In the genomic region with DNA sequence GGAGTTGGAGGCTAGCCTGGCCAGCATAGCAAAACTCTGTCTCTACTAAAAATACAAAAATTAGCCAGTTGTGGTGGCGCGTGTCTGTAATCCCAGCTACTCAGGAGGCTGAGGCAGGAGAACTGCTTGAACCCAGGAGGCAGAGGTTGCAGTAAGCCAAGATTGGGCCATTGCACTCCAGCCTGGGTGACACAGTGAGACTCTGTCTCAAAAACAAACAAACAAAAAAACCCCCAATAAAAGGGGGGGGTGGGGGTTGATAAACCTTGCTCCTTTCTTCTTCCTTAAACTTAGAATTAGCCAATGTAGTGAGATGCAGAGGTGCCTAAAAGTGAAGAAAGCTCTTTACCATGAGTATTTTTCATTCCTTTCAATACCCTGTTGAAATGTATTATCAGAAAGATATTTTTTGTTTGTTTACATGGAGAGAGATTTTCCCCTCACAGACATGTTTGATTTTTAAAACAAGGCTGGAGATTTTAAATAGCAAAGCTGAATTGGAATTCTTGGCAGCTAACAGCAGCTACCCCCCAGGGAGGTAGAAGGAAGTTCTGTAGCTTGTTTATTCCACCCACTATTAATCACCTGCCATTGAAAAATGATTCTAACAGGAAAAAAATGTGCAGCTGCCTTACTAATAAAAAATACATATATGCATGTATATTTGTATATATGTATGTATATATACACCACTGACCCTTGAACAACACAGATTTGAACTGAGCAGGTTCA, we compare ENCODE assay signal across 27 cellular contexts. TPM values are rescaled to one million over a fixed set of nuclear protein-coding genes. Genes with fewer than 3 reads are reported as not detected.
DNase-seq lines count a peak whose midpoint lies in the region; ATAC-seq, FAIRE-seq and TF ChIP-seq lines count a peak whose summit lies in the region.
"Had no signal": no experiment of that assay in that cellular context is flagged by ENCODE, and none has a peak within 500 bp of the region (broad histone marks: within the 10 kb centered on the region; RNA-seq: fewer than 3 reads in every experiment).

No MANE protein-coding gene starts in this region.

- H3K4me1 Mint-ChIP-seq in astrocyte (ENCODE audit: low read depth, unreplicated experiment), result peaks cover 2% of the 10 kb centered on the region

- FAIRE-seq in astrocyte (lab: Jason Lieb, UNC) (no peak), pancreas (lab: Jason Lieb, UNC) (no peak), frontal cortex (lab: Jason Lieb, UNC) (no peak)
- FAIRE-seq: A549, colon, K562 had no signal

- H3K4me2 ChIP-seq in astrocyte (ENCODE audit: low read length) (no peak overlapping the region), fibroblast of lung (ENCODE audit: extremely low read depth, insufficient read depth, low read length) (no peak overlapping the region)
- H3K4me2 ChIP-seq: A549 had no signal

- POLR2A ChIA-PET in AG04450 (lab: Yijun Ruan, JAX), result interaction anchor here (1.7 kb wide), 1 partner anchor 47 kb away, joined by 13 read pairs; no protein-coding TSS in a partner anchor

- no peak overlapping the region for H3K27ac ChIP-seq in AG04450 (ENCODE audit: low read depth, low read length)
- H3K27ac ChIP-seq in astrocyte (ENCODE audit: low read depth, low read length), result no peak overlapping the region
- no peak overlapping the region for H3K27ac ChIP-seq in fibroblast of lung (ENCODE audit: insufficient read depth, low read length)
- H3K27ac ChIP-seq in pancreas, result peak overlapping the region; percentile 19 to 64 (median 52)
- H3K27ac ChIP-seq: A549, parathyroid adenoma, sigmoid colon, SJSA1, upper lobe of right lung had no signal

- no peak overlapping the region for H3K27ac Mint-ChIP-seq in astrocyte (ENCODE audit: unreplicated experiment)
- H3K27ac Mint-ChIP-seq: activated CD8-positive, alpha-beta T cell treated with anti-CD3 and anti-CD28 coated beads, Interleukin-2, amount 10 ng/mL, durations not matched to agents 7 days and 5 days; natural killer cell treated with Interleukin-12 subunit alpha and Interleukin-12 subunit beta and Interleukin-15 and Interleukin-18, amount 100 ng/mL, for 72 hours; T-helper 1 cell treated with Interleukin-12 subunit alpha and Interleukin-12 subunit beta and Interleukin-4 antibody, amounts not matched to agents 30 μg/mL and 1 μg/mL, for 36 hours had no signal

- H3K4me3 Mint-ChIP-seq in astrocyte (ENCODE audit: unreplicated experiment), result no peak overlapping the region
- H3K4me3 Mint-ChIP-seq: activated CD8-positive, alpha-beta T cell treated with anti-CD3 and anti-CD28 coated beads, Interleukin-2, amount 10 ng/mL, durations not matched to agents 7 days and 5 days; natural killer cell treated with Interleukin-12 subunit alpha and Interleukin-12 subunit beta and Interleukin-15 and Interleukin-18, amount 100 ng/mL, for 72 hours; T-helper 1 cell treated with Interleukin-12 subunit alpha and Interleukin-12 subunit beta and Interleukin-4 antibody, amounts not matched to agents 30 μg/mL and 1 μg/mL, for 36 hours had no signal

- H2AFZ ChIP-seq in astrocyte (ENCODE audit: low read depth, low read length) (no peak overlapping the region), fibroblast of lung (ENCODE audit: low read length) (no peak overlapping the region)
- H2AFZ ChIP-seq: parathyroid adenoma had no signal

- H3K9me3 ChIP-seq in AG04450 (ENCODE audit: control insufficient read depth, insufficient read depth, low read length) (no peaks in the 10 kb centered on the region), astrocyte (ENCODE audit: insufficient read depth, low read depth, low read length) (no peaks in the 10 kb centered on the region), fibroblast of lung (ENCODE audit: control insufficient read depth, insufficient read depth, low read depth, low read length) (no peaks in the 10 kb centered on the region), pancreas (no peaks in the 10 kb centered on the region)
- H3K9me3 ChIP-seq: A549, sigmoid colon, SJSA1, upper lobe of right lung had no signal

- H3K4me1 ChIP-seq in astrocyte (ENCODE audit: insufficient read depth, low read length) (no peaks in the 10 kb centered on the region), fibroblast of lung (ENCODE audit: control insufficient read depth, extremely low read depth, insufficient read depth, low read length) (peaks cover 3% of the 10 kb centered on the region), pancreas (peaks cover 0 to 11% (median 0%) of the 10 kb centered on the region in 3 donors)
- H3K4me1 ChIP-seq: A549, SJSA1 had no signal

- peaks cover 4% of the 10 kb centered on the region for H3K27me3 Mint-ChIP-seq in astrocyte (ENCODE audit: low read depth, unreplicated experiment)
- H3K27me3 Mint-ChIP-seq: natural killer cell treated with Interleukin-12 subunit alpha and Interleukin-12 subunit beta and Interleukin-15 and Interleukin-18, amount 100 ng/mL, for 72 hours had no signal

- H3K79me2 ChIP-seq in astrocyte (ENCODE audit: insufficient read depth, low read length) (no peaks in the 10 kb centered on the region), fibroblast of lung (ENCODE audit: control insufficient read depth, insufficient read depth, low read length) (no peaks in the 10 kb centered on the region)
- H3K79me2 ChIP-seq: parathyroid adenoma had no signal

- peak; percentile 73 to 89 (median 83) for ATAC-seq in pancreas
- ATAC-seq: A549; activated CD8-positive, alpha-beta T cell treated with anti-CD3 and anti-CD28 coated beads, Interleukin-2, amount 10 ng/mL, durations not matched to agents 7 days and 5 days; K562; left ventricle myocardium superior; Panc1; upper lobe of right lung had no signal

- intact Hi-C loops in pancreas (cut with DNase I), result no loop called here

- no peak for TF ChIP-seq CTCF in AG04450 (IDR thresholded peaks at IDR 0.05; ENCODE audit: low read depth, low read length)
- TF ChIP-seq CTCF in astrocyte (IDR thresholded peaks at IDR 0.05; ENCODE audit: insufficient read depth, low read depth, low read length), result no peak
- TF ChIP-seq CTCF in fibroblast of lung (conservative IDR thresholded peaks at IDR 0.05 in 1 of 2, IDR thresholded peaks at IDR 0.05 in 1 of 2; ENCODE audit: low read depth in 1 of 2, low read length in 2 of 2), result no peak
- TF ChIP-seq CTCF in pancreas (IDR thresholded peaks at IDR 0.05), result no peak

- H3K4me3 ChIP-seq in AG04450 (ENCODE audit: low read depth, low read length) (no peak overlapping the region), astrocyte (ENCODE audit: insufficient read depth, low read depth, low read length) (no peak overlapping the region), fibroblast of lung (replicated peaks in 1 of 4; ENCODE audit: control extremely low read depth in 1 of 4, insufficient read depth in 1 of 4, low read depth in 3 of 4, low read length in 4 of 4) (no peak overlapping the region), pancreas (no peak overlapping the region)
- H3K4me3 ChIP-seq: A549, K562, sigmoid colon, SJSA1, upper lobe of right lung had no signal

- 47 to 71% methylated on average over 2 of the region's 2 CpGs for WGBS in pancreas, 2 donors

- H3K9ac ChIP-seq in astrocyte (ENCODE audit: low read length), result no peak overlapping the region
- H3K9ac ChIP-seq in fibroblast of lung (ENCODE audit: insufficient read depth, low read length), result no peak overlapping the region
- H3K9ac ChIP-seq: parathyroid adenoma had no signal

- peak; percentile 27 for DNase-seq in AG04450 (ENCODE audit: low read depth, low spot score)
- peak; percentile 36 for DNase-seq in astrocyte (ENCODE audit: low read depth)
- peak; percentile 37 to 53 for DNase-seq in fibroblast of lung (ENCODE audit: low read depth in 2 of 2)
- peak in 2 of 6 donors; percentile 38 to 39 for DNase-seq in pancreas
- no peak for DNase-seq in frontal cortex (ENCODE audit: low spot score in 2 of 2)
- no peak for DNase-seq in occipital lobe (lab: John Stamatoyannopoulos, UW)
- no peak for DNase-seq in NCI-H146 treated with DMSO at 0.1 percent for 48 hours (lab: John Stamatoyannopoulos, UW; ENCODE audit: unreplicated experiment)
- DNase-seq in activated CD8-positive, alpha-beta memory T cell treated with anti-CD3 and anti-CD28 coated beads for 24 hours, result no peak
- DNase-seq: activated CD8-positive, alpha-beta T cell treated with anti-CD3 and anti-CD28 coated beads, Interleukin-2, amount 10 ng/mL, durations not matched to agents 7 days and 5 days; activated gamma-delta T cell; activated T-cell treated with anti-CD3 and anti-CD28 coated beads, Interleukin-2, amount 50 U/mL, for 1 hour; COR-L47; DMS79; left ventricle myocardium superior; NCI-H1417 treated with DMSO at 0.1 percent for 48 hours; NCI-H510A treated with DMSO at 0.1 percent for 48 hours; NK-92 treated with Interleukin-12 subunit alpha and Interleukin-12 subunit beta, amount 100 ng/mL, for 24 hours; sigmoid colon; upper lobe of right lung had no signal

- CTCF ChIA-PET in AG04450 (lab: Charles Lee), result interaction anchor here (0.6 to 1.2 kb wide), 3 partner anchors 68 to 911 kb away, joined by 3 to 6 read pairs (median 4); no protein-coding TSS in a partner anchor

- H4K20me1 ChIP-seq in astrocyte (ENCODE audit: insufficient read depth, low read length) (no peaks in the 10 kb centered on the region), fibroblast of lung (ENCODE audit: control insufficient read depth, extremely low read depth, insufficient read depth, low read length) (no peaks in the 10 kb centered on the region)

- H3K27me3 ChIP-seq in AG04450 (ENCODE audit: control insufficient read depth, insufficient read depth, low read length), result no peaks in the 10 kb centered on the region
- H3K27me3 ChIP-seq in astrocyte (ENCODE audit: insufficient read depth, low read length), result no peaks in the 10 kb centered on the region
- no peaks in the 10 kb centered on the region for H3K27me3 ChIP-seq in fibroblast of lung (ENCODE audit: control insufficient read depth, insufficient read depth, low read length)
- H3K27me3 ChIP-seq in pancreas, result no peaks in the 10 kb centered on the region
- H3K27me3 ChIP-seq: sigmoid colon, SJSA1, upper lobe of right lung had no signal

- peaks cover 7% of the 10 kb centered on the region for H3K9me3 Mint-ChIP-seq in astrocyte (ENCODE audit: unreplicated experiment)
- H3K9me3 Mint-ChIP-seq: natural killer cell treated with Interleukin-12 subunit alpha and Interleukin-12 subunit beta and Interleukin-15 and Interleukin-18, amount 100 ng/mL, for 72 hours; T-helper 1 cell treated with Interleukin-12 subunit alpha and Interleukin-12 subunit beta and Interleukin-4 antibody, amounts not matched to agents 30 μg/mL and 1 μg/mL, for 36 hours had no signal

- H3K36me3 ChIP-seq in astrocyte (ENCODE audit: insufficient read depth, low read length) (no peaks in the 10 kb centered on the region), fibroblast of lung (ENCODE audit: control insufficient read depth, insufficient read depth, low read length) (no peaks in the 10 kb centered on the region), pancreas (no peaks in the 10 kb centered on the region)
- H3K36me3 ChIP-seq: sigmoid colon, SJSA1, upper lobe of right lung had no signal

- no peaks in the 10 kb centered on the region for H3K36me3 Mint-ChIP-seq in astrocyte (ENCODE audit: low read depth, unreplicated experiment)
- H3K36me3 Mint-ChIP-seq: natural killer cell treated with Interleukin-12 subunit alpha and Interleukin-12 subunit beta and Interleukin-15 and Interleukin-18, amount 100 ng/mL, for 72 hours had no signal

RNA-seq across cellular contexts. Expression of a gene that starts 48.6 kb away (rescaled TPM):
- polyA plus RNA-seq in AG04450 (2011; rRNA removed) (146 and 183 TPM in 2 replicates), fibroblast of lung (167 and 170 TPM in 2 replicates), pancreas (10 to 100 TPM; 74.0 to 75.4 TPM)
- polyA minus RNA-seq in AG04450 (2011; rRNA and poly(A)+ RNA removed), result 99.1 and 132 TPM in 2 replicates
- total RNA-seq in astrocyte (26.5 and 29.3 TPM in 2 replicates), fibroblast of lung (135 and 244 TPM in 2 replicates), pancreas (10 to 100 TPM; 13.0 to 40.1 (median 18.4) TPM), frontal cortex (19.6 TPM), occipital lobe (17.0 TPM)
- polyA plus RNA-seq in fibroblast of lung (2012), result 136 and 141 TPM in 2 replicates
- 236 and 284 TPM in 2 replicates for polyA minus RNA-seq in fibroblast of lung (ENCODE audit: low replicate concordance)
- total RNA-seq: SJSA1 had no signal
- polyA plus RNA-seq: A549 had no signal

Comparison
In these comparisons a context has a peak if more than half of its experiments do, and no peak if none do; other contexts are left out.
1. DNase-seq: peak in AG04450 (single experiment), astrocyte (single experiment) and fibroblast of lung (2 of 2); none in frontal cortex (0 of 2), occipital lobe (single experiment), NCI-H146 treated with DMSO at 0.1 percent for 48 hours (single experiment) and activated CD8-positive, alpha-beta memory T cell treated with anti-CD3 and anti-CD28 coated beads for 24 hours (single experiment).
2. H3K27ac ChIP-seq: peak in pancreas (4 of 4); none in AG04450 (single experiment), astrocyte (single experiment) and fibroblast of lung (single experiment).